8 cellular contexts compared by ENCODE assay signal in genomic region chrX:20265221-20265725, GRCh38. TPM values are rescaled to one million over a fixed set of nuclear protein-coding genes. Genes with fewer than 3 reads are reported as not detected.
DNase-seq lines count a peak whose midpoint lies in the region; ATAC-seq and TF ChIP-seq lines count a peak whose summit lies in the region.

No MANE protein-coding gene starts in this region.

- peaks cover 0 to 8% (median 0%) of the 10 kb centered on the region in 3 experiments for H3K36me3 ChIP-seq in naive thymus-derived CD4-positive, alpha-beta T cell (ENCODE audit: control insufficient read depth in 2 of 3, insufficient read depth in 3 of 3, low read length in 3 of 3)
- no peaks in the 10 kb centered on the region for H3K36me3 ChIP-seq in stomach

- TF ChIP-seq POLR2A in stomach (IDR thresholded peaks at IDR 0.05), result peak in 1 of 4 donors; percentile 27

- intact Hi-C loops in naive thymus-derived CD4-positive, alpha-beta T cell (cut with micrococcal nuclease), result loop anchor here (1.0 to 10.0 kb wide), 10 partner anchors 12 to 1840 kb away; partner anchors contain the start of genes BCLAF3 (in 1 of the 2), CDKL5 (in 1 of the 2), CNKSR2 (in 1 of the 2) and EIF1AX (in 1 of the 2)
- intact Hi-C loops in stomach (cut with DNase I; ENCODE audit: low total_unique reads), result no loop called here

- no peaks in the 10 kb centered on the region for H3K9me3 Mint-ChIP-seq in naive thymus-derived CD4-positive, alpha-beta T cell

- peak overlapping the region; percentile 88 to 98 (median 94) for H3K4me3 Mint-ChIP-seq in naive thymus-derived CD4-positive, alpha-beta T cell

- CTCF ChIA-PET in naive thymus-derived CD4-positive, alpha-beta T cell (lab: Charles Lee), result no interaction called here

- TF ChIP-seq EP300 in stomach (IDR thresholded peaks at IDR 0.05), result no peak

- 0 to 51% (median 2%) methylated on average over 25 to 26 of the region's 26 CpGs for WGBS in stomach, 5 donors

- peak; percentile 39 for ATAC-seq in HG02981 (IDR thresholded peaks at IDR 0.05; ENCODE audit: unreplicated experiment)
- ATAC-seq in esophagus mucosa, result peak; percentile 23
- ATAC-seq in naive thymus-derived CD4-positive, alpha-beta T cell, result peak; percentile 42

- POLR2A ChIA-PET in naive thymus-derived CD4-positive, alpha-beta T cell (lab: Charles Lee), result interaction anchor here (1.0 to 1.4 kb wide), 2 partner anchors 9 to 23 kb away, joined by 3 read pairs; no protein-coding TSS in a partner anchor

- peak overlapping the region; percentile 78 to 94 (median 91) for H3K27ac Mint-ChIP-seq in naive thymus-derived CD4-positive, alpha-beta T cell

- H3K27me3 ChIP-seq in naive thymus-derived CD4-positive, alpha-beta T cell (ENCODE audit: control insufficient read depth in 2 of 2, insufficient read depth in 2 of 2, low read length in 2 of 2), result no peaks in the 10 kb centered on the region
- H3K27me3 ChIP-seq in stomach, result peaks cover 0 to 18% (median 0%) of the 10 kb centered on the region in 3 donors

- no peak for TF ChIP-seq CTCF in stomach (IDR thresholded peaks at IDR 0.05)

- peaks cover 2 to 19% of the 10 kb centered on the region in 2 donors for H3K4me1 ChIP-seq in naive thymus-derived CD4-positive, alpha-beta T cell (ENCODE audit: control insufficient read depth in 2 of 2, insufficient read depth in 2 of 2, low read length in 2 of 2)
- peaks cover 2 to 45% (median 12%) of the 10 kb centered on the region in 4 donors for H3K4me1 ChIP-seq in stomach

- no peaks in the 10 kb centered on the region for H3K9me3 ChIP-seq in naive thymus-derived CD4-positive, alpha-beta T cell (ENCODE audit: control insufficient read depth in 2 of 3, low read length in 3 of 3)
- H3K9me3 ChIP-seq in stomach, result peaks cover 0 to 6% (median 0%) of the 10 kb centered on the region in 4 donors

- DNase-seq in NCI-H748 (lab: John Stamatoyannopoulos, UW; ENCODE audit: unreplicated experiment) (peak; percentile 48), NCI-H748 treated with DMSO at 0.1 percent for 48 hours (lab: John Stamatoyannopoulos, UW) (no peak), NCI-H69 (lab: John Stamatoyannopoulos, UW) (peak; percentile 62), activated T-cell treated with anti-CD3 and anti-CD28 coated beads for 24 hours (ENCODE audit: low read depth) (peak; percentile 55), stomach (peak; percentile 48)
- DNase-seq in naive thymus-derived CD4-positive, alpha-beta T cell, result peak; percentile 10 to 66 (median 53)

- H3K27ac ChIP-seq in naive thymus-derived CD4-positive, alpha-beta T cell (ENCODE audit: low read depth, low read length), result peak overlapping the region; percentile 77
- H3K27ac ChIP-seq in stomach, result peak overlapping the region; percentile 80 to 91 (median 87)

- H3K4me3 ChIP-seq in naive thymus-derived CD4-positive, alpha-beta T cell (ENCODE audit: low read length), result peak overlapping the region; percentile 84
- peak overlapping the region; percentile 54 to 72 (median 66) for H3K4me3 ChIP-seq in stomach

- peaks cover 0 to 4% (median 0%) of the 10 kb centered on the region in 5 donors for H3K36me3 Mint-ChIP-seq in naive thymus-derived CD4-positive, alpha-beta T cell

- peaks cover 0 to 42% (median 33%) of the 10 kb centered on the region in 7 donors for H3K4me1 Mint-ChIP-seq in naive thymus-derived CD4-positive, alpha-beta T cell

- peaks cover 0 to 9% (median 0%) of the 10 kb centered on the region in 5 donors for H3K27me3 Mint-ChIP-seq in naive thymus-derived CD4-positive, alpha-beta T cell

RNA-seq across cellular contexts. Expression of gene RPS6KA3, which starts 1.4 kb away (rescaled TPM):
- total RNA-seq in esophagus mucosa (18.9 TPM), stomach (10 to 100 TPM; 33.2 to 88.1 (median 65.6) TPM)
- total RNA-seq in naive thymus-derived CD4-positive, alpha-beta T cell, result 10 to 100 TPM; 59.9 to 77.9 (median 72.6) TPM
- 10 to 100 TPM; 25.2 to 28.6 TPM for polyA plus RNA-seq in naive thymus-derived CD4-positive, alpha-beta T cell
- polyA plus RNA-seq in stomach, result 10 to 100 TPM in 1 of 3 donors, 1 to 10 TPM in 2; 5.2 to 13.0 (median 7.2) TPM
